ENCODE assay signal across 12 cellular contexts in the genomic region with DNA sequence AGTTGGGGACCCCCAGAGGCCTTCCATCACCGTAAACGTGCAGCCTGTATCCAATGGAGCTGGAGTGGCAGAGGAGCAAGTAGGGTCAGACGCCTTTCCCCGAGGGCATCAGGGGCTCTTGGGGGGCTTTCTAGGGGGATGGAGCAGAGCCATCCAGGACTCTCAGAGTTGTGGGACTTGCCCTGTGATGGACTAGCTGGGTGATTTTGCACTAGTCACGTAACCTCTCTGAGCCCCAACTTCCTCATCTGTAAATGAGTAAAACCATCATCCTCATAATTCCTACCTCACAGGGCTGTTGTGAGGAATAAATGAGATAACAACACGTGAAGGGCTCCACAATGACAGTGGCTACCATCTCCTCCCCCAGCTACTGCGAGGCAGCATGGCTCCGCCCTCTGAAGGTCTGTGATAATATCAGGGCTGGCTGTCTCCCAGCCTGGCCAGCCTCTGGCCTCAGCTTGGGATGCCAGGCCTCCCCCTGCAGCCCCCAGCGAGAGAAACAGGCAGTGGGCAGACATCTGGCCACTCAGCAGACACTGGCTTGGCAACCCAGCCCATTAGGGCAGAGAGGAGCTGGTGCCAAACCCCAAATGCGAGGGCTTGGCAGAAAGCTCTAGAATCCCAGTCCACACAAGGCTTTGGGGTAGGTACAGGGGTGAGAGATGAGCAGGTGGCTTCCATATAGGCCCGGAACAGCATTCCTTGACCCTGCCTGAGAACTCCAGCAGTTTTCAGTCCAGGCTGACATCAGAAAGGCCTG. TPM values are rescaled to one million over a fixed set of nuclear protein-coding genes. Genes with fewer than 3 reads are reported as not detected.
A peak's percentile ranks its signal among the peaks of the same experiment; 100 is the strongest.
DNase-seq lines count a peak whose midpoint lies in the region; ATAC-seq and TF ChIP-seq lines count a peak whose summit lies in the region.
"Had no signal": no experiment of that assay in that cellular context is flagged by ENCODE, and none has a peak within 500 bp of the region (broad histone marks: within the 10 kb centered on the region; RNA-seq: fewer than 3 reads in every experiment).

No MANE protein-coding gene starts in this region.

- no peak overlapping the region for H3K27ac Mint-ChIP-seq in immature natural killer cell
- H3K27ac Mint-ChIP-seq: activated CD4-positive, alpha-beta memory T cell treated with anti-CD3 and anti-CD28 coated beads for 36 hours; activated naive CD8-positive, alpha-beta T cell treated with anti-CD3 and anti-CD28 coated beads, Interleukin-2, amount 50 U/mL, for 24 hours had no signal

- CTCF ChIA-PET in AG04450 (lab: Charles Lee): interaction anchor here (0.5 to 7.5 kb wide), 30 partner anchors 8 to 734 kb away, joined by 3 to 102 read pairs (median 4); partner anchors contain the start of genes C1QTNF5, CBL, DPAGT1 and MCAM

- DNase-seq in AG04450 (ENCODE audit: low read depth, low spot score) (no peak), RPMI7951 (ENCODE audit: low read depth) (peak; percentile 20), osteoblast (ENCODE audit: insufficient read length, low spot score, missing footprints) (peak; percentile 80), immature natural killer cell (no peak)

- H3K9me3 Mint-ChIP-seq in immature natural killer cell: no peaks in the 10 kb centered on the region
- H3K9me3 Mint-ChIP-seq: activated CD4-positive, alpha-beta memory T cell treated with anti-CD3 and anti-CD28 coated beads for 36 hours; activated naive CD8-positive, alpha-beta T cell treated with anti-CD3 and anti-CD28 coated beads, Interleukin-2, amount 50 U/mL, for 24 hours had no signal

- 33 to 75% methylated on average over 2 to 3 of the region's 11 CpGs for WGBS in gastroesophageal sphincter (ENCODE audit: low coverage in 1 of 2), 2 donors

- H3K27ac ChIP-seq in AG04450 (ENCODE audit: low read depth, low read length): peak overlapping the region; percentile 21
- H3K27ac ChIP-seq in gastroesophageal sphincter: peak overlapping the region; percentile 62 to 97 (median 94)
- H3K27ac ChIP-seq in osteoblast (ENCODE audit: low read depth, low read length): peak overlapping the region; percentile 57

- H3K36me3 ChIP-seq in gastroesophageal sphincter (no peaks in the 10 kb centered on the region), osteoblast (ENCODE audit: insufficient read depth, low read length) (no peaks in the 10 kb centered on the region)

- TF ChIP-seq EP300 in gastroesophageal sphincter (IDR thresholded peaks at IDR 0.05): no peak

- H3K4me1 ChIP-seq in gastroesophageal sphincter (peaks cover 0 to 80% (median 45%) of the 10 kb centered on the region in 3 donors), osteoblast (ENCODE audit: insufficient read depth, low read length) (peaks cover 43% of the 10 kb centered on the region)

- no peaks in the 10 kb centered on the region for H4K20me1 ChIP-seq in osteoblast (ENCODE audit: insufficient read depth, low read length)

- H3K4me1 Mint-ChIP-seq in immature natural killer cell: peaks cover 4 to 9% of the 10 kb centered on the region in 2 donors

- no peak for TF ChIP-seq POLR2A in gastroesophageal sphincter (IDR thresholded peaks at IDR 0.05)

- H3K27me3 ChIP-seq in AG04450 (ENCODE audit: control insufficient read depth, insufficient read depth, low read length): peaks cover 12% of the 10 kb centered on the region
- H3K27me3 ChIP-seq in gastroesophageal sphincter: no peaks in the 10 kb centered on the region
- H3K27me3 ChIP-seq in osteoblast (ENCODE audit: insufficient read depth, low read length): no peaks in the 10 kb centered on the region

- H3K79me2 ChIP-seq in osteoblast (ENCODE audit: insufficient read depth, low read length): no peaks in the 10 kb centered on the region

- H3K36me3 Mint-ChIP-seq in immature natural killer cell: no peaks in the 10 kb centered on the region
- H3K36me3 Mint-ChIP-seq: activated CD4-positive, alpha-beta memory T cell treated with anti-CD3 and anti-CD28 coated beads for 36 hours had no signal

- POLR2A ChIA-PET in AG04450 (lab: Yijun Ruan, JAX): interaction anchor here (1.0 to 2.2 kb wide), 4 partner anchors 10 to 42 kb away, joined by 3 to 12 read pairs (median 4); no protein-coding TSS in a partner anchor

- ATAC-seq in gastroesophageal sphincter (no peak), GM18511 (IDR thresholded peaks at IDR 0.05; ENCODE audit: unreplicated experiment) (no peak), HG03442 (IDR thresholded peaks at IDR 0.05; ENCODE audit: unreplicated experiment) (no peak), HG03457 (IDR thresholded peaks at IDR 0.05; ENCODE audit: unreplicated experiment) (no peak)
- ATAC-seq: activated naive CD8-positive, alpha-beta T cell treated with anti-CD3 and anti-CD28 coated beads, Interleukin-2, amount 50 U/mL, for 24 hours had no signal

- H3K9me3 ChIP-seq in AG04450 (ENCODE audit: control insufficient read depth, insufficient read depth, low read length) (no peaks in the 10 kb centered on the region), gastroesophageal sphincter (no peaks in the 10 kb centered on the region), osteoblast (ENCODE audit: low read depth, low read length) (no peaks in the 10 kb centered on the region)

- H2AFZ ChIP-seq in osteoblast (ENCODE audit: low read length): peak overlapping the region; percentile 31

- H3K27me3 Mint-ChIP-seq in immature natural killer cell (ENCODE audit: low read depth in 3 of 3): peaks cover 0 to 4% (median 2%) of the 10 kb centered on the region in 3 donors

- H3K4me3 ChIP-seq in AG04450 (ENCODE audit: low read depth, low read length) (no peak overlapping the region), gastroesophageal sphincter (no peak overlapping the region), osteoblast (ENCODE audit: insufficient read depth, low read length) (no peak overlapping the region)

- no peak overlapping the region for H3K4me3 Mint-ChIP-seq in immature natural killer cell
- H3K4me3 Mint-ChIP-seq: activated CD4-positive, alpha-beta memory T cell treated with anti-CD3 and anti-CD28 coated beads for 36 hours; activated naive CD8-positive, alpha-beta T cell treated with anti-CD3 and anti-CD28 coated beads, Interleukin-2, amount 50 U/mL, for 24 hours had no signal

- H3K4me2 ChIP-seq in osteoblast (ENCODE audit: insufficient read depth, low read length): peak overlapping the region; percentile 6

- TF ChIP-seq CTCF in AG04450 (IDR thresholded peaks at IDR 0.05; ENCODE audit: low read depth, low read length) (no peak), gastroesophageal sphincter (IDR thresholded peaks at IDR 0.05) (no peak), osteoblast (IDR thresholded peaks at IDR 0.05; ENCODE audit: extremely low read depth, low read depth, low read length) (no peak)

RNA-seq across cellular contexts. Expression of gene USP2, which starts 6.7 kb away (rescaled TPM):
- polyA plus RNA-seq in AG04450 (2011; rRNA removed): 0.32 and 0.46 TPM in 2 replicates
- polyA minus RNA-seq in AG04450 (2011; rRNA and poly(A)+ RNA removed): 0.35 and 1.0 TPM in 2 replicates
- total RNA-seq in RPMI7951 (2014; rRNA removed; shearing (Covaris generic)): 0.24 and 0.49 TPM in 2 replicates
- 1 to 10 TPM; 4.6 to 10.0 (median 6.6) TPM for total RNA-seq in gastroesophageal sphincter
- total RNA-seq in osteoblast: 0.29 and 0.36 TPM in 2 replicates
- not detected for polyA plus RNA-seq in immature natural killer cell

RNA-seq across cellular contexts. Expression of gene MFRP, which starts 28.3 kb away (rescaled TPM):
- polyA plus RNA-seq in AG04450 (2011; rRNA removed) (not detected in 2 replicates), immature natural killer cell (not detected)
- not detected in 2 replicates for polyA minus RNA-seq in AG04450 (2011; rRNA and poly(A)+ RNA removed)
- total RNA-seq in RPMI7951 (2014; rRNA removed; shearing (Covaris generic)): not detected in 2 replicates
- total RNA-seq in gastroesophageal sphincter (under 1 TPM in 1 of 4 donors, not detected in 3; 0.15 TPM), osteoblast (not detected in 2 replicates)
- total RNA-seq: activated CD4-positive, alpha-beta memory T cell treated with anti-CD3 and anti-CD28 coated beads for 36 hours; epithelial cell of proximal tubule had no signal
- polyA plus RNA-seq: BJ had no signal

RNA-seq across cellular contexts. Expression of gene C1QTNF5, which starts 34.1 kb away (rescaled TPM):
- polyA plus RNA-seq in AG04450 (2011; rRNA removed) (8.3 and 10.9 TPM in 2 replicates), immature natural killer cell (not detected)
- polyA minus RNA-seq in AG04450 (2011; rRNA and poly(A)+ RNA removed): 4.3 and 4.9 TPM in 2 replicates
- total RNA-seq in RPMI7951 (2014; rRNA removed; shearing (Covaris generic)): 2.3 and 4.4 TPM in 2 replicates
- total RNA-seq in gastroesophageal sphincter (10 to 100 TPM; 44.3 to 52.1 (median 45.6) TPM), osteoblast (35.9 and 41.3 TPM in 2 replicates)
- total RNA-seq: activated CD4-positive, alpha-beta memory T cell treated with anti-CD3 and anti-CD28 coated beads for 36 hours had no signal

RNA-seq across cellular contexts. Expression of gene RNF26, which starts 40.5 kb away (rescaled TPM):
- polyA plus RNA-seq in AG04450 (2011; rRNA removed) (27.1 and 35.3 TPM in 2 replicates), immature natural killer cell (10 to 100 TPM; 21.9 to 42.2 (median 33.5) TPM)
- polyA minus RNA-seq in AG04450 (2011; rRNA and poly(A)+ RNA removed): 38.4 and 59.5 TPM in 2 replicates
- 9.0 and 9.1 TPM in 2 replicates for total RNA-seq in RPMI7951 (2014; rRNA removed; shearing (Covaris generic))
- total RNA-seq in gastroesophageal sphincter (10 to 100 TPM; 13.0 to 39.6 (median 17.1) TPM), osteoblast (4.0 and 5.0 TPM in 2 replicates)

RNA-seq across cellular contexts. Expression of gene THY1, which starts 48.2 kb away (rescaled TPM):
- polyA plus RNA-seq in AG04450 (2011; rRNA removed): 915 and 1,307 TPM in 2 replicates
- 1,003 and 1,444 TPM in 2 replicates for polyA minus RNA-seq in AG04450 (2011; rRNA and poly(A)+ RNA removed)
- 949 and 1,053 TPM in 2 replicates for total RNA-seq in RPMI7951 (2014; rRNA removed; shearing (Covaris generic))
- 10 to 100 TPM in 3 of 4 donors, 1 to 10 TPM in 1; 2.5 to 34.5 (median 16.8) TPM for total RNA-seq in gastroesophageal sphincter
- 308 and 400 TPM in 2 replicates for total RNA-seq in osteoblast
- not detected for polyA plus RNA-seq in immature natural killer cell

Comparison
In these comparisons a context has a peak if more than half of its experiments do, and no peak if none do; other contexts are left out.
1. DNase-seq: peak in RPMI7951 (single experiment) and osteoblast (single experiment); none in AG04450 (single experiment) and immature natural killer cell (0 of 3).
2. H3K27ac ChIP-seq: peak in every context shown above with its lines; median percentile 94 in gastroesophageal sphincter; 57 in osteoblast; 21 in AG04450.